21 cellular contexts compared by ENCODE assay signal in genomic region chr9:69470186-69470977, GRCh38.
DNase-seq lines count a peak whose midpoint lies in the region; FAIRE-seq and TF ChIP-seq lines count a peak whose summit lies in the region.
"Had no signal": no experiment of that assay in that cellular context is flagged by ENCODE, and none has a peak within 500 bp of the region (broad histone marks: within the 10 kb centered on the region; RNA-seq: fewer than 3 reads in every experiment).

No MANE protein-coding gene starts in this region.

- in situ Hi-C loops in transverse colon (cut with MboI; ENCODE audit: low pct_ligation_motif_present in 1 of 4, low pct_unique_long_range_greater_than_20kb in 1 of 4, low sequenced_read_pairs in 3 of 4) = no loop called here

- TF ChIP-seq CTCF in endothelial cell of umbilical vein (IDR thresholded peaks at IDR 0.05; ENCODE audit: extremely low read depth in 1 of 2, insufficient read depth in 1 of 2, low read depth in 1 of 2, low read length in 2 of 2) (no peak), transverse colon (IDR thresholded peaks at IDR 0.05) (no peak)

- CTCF ChIA-PET in endothelial cell of umbilical vein (lab: Charles Lee) = interaction anchor here (0.9 to 2.5 kb wide), 6 partner anchors 17 to 203 kb away, joined by 3 to 11 read pairs (median 4); no protein-coding TSS in a partner anchor

- H3K27me3 ChIP-seq in endothelial cell of umbilical vein (ENCODE audit: control insufficient read depth in 2 of 2, insufficient read depth in 2 of 2, low read length in 2 of 2) = no peaks in the 10 kb centered on the region
- H3K27me3 ChIP-seq in mucosa of rectum (ENCODE audit: control insufficient read depth in 2 of 2, insufficient read depth in 2 of 2, low read length in 2 of 2) = no peaks in the 10 kb centered on the region
- no peaks in the 10 kb centered on the region for H3K27me3 ChIP-seq in transverse colon
- H3K27me3 ChIP-seq: SJSA1, vagina had no signal

- H4K20me1 ChIP-seq in endothelial cell of umbilical vein (replicated peaks; ENCODE audit: control insufficient read depth, extremely low read depth, insufficient read depth, low read length) = no peaks in the 10 kb centered on the region

- H3K9me3 ChIP-seq in endothelial cell of umbilical vein (replicated peaks; ENCODE audit: control insufficient read depth, insufficient read depth, low read length) (no peaks in the 10 kb centered on the region), mucosa of rectum (ENCODE audit: control insufficient read depth in 2 of 2, low read length in 2 of 2) (no peaks in the 10 kb centered on the region), transverse colon (no peaks in the 10 kb centered on the region)
- H3K9me3 ChIP-seq: SJSA1, vagina had no signal

- peaks cover 12% of the 10 kb centered on the region for H3K4me1 ChIP-seq in endothelial cell of umbilical vein (ENCODE audit: control insufficient read depth, extremely low read depth, insufficient read depth, low read length)
- peaks cover 23% of the 10 kb centered on the region in 2 donors for H3K4me1 ChIP-seq in mucosa of rectum (ENCODE audit: control insufficient read depth in 2 of 2, insufficient read depth in 2 of 2, low read length in 2 of 2)
- peaks cover 0 to 38% (median 15%) of the 10 kb centered on the region in 4 donors for H3K4me1 ChIP-seq in transverse colon
- H3K4me1 ChIP-seq: SJSA1 had no signal

- DNase-seq in HuH-7.5 (ENCODE audit: low spot score) (peak; percentile 27), endothelial cell of umbilical vein (ENCODE audit: low read depth, low spot score) (peak; percentile 11), transverse colon (peak; percentile 84), HPDE6-E6E7 (ENCODE audit: extremely low spot score) (no peak), 8988T (no peak), NCI-H1930 (lab: John Stamatoyannopoulos, UW) (no peak)
- DNase-seq: activated CD4-positive, alpha-beta T cell treated with anti-CD3 and anti-CD28 coated beads, Interleukin-2, amount 10 ng/mL, durations not matched to agents 7 days and 5 days; aorta; CD8-positive, alpha-beta memory T cell; effector CD4-positive, alpha-beta T cell; foreskin melanocyte; hippocampal formation; mammary epithelial cell; NCI-H2029 treated with DMSO at 0.1 percent for 48 hours; nucleus accumbens; stimulated activated CD4-positive, alpha-beta T cell treated with anti-CD3 and anti-CD28 coated beads, Interleukin-15, amount 100 ng/mL, for 24 hours had no signal

- no peak overlapping the region for H2AFZ ChIP-seq in endothelial cell of umbilical vein (ENCODE audit: low read depth, low read length)
- H2AFZ ChIP-seq: GM23338 had no signal

- H3K9me1 ChIP-seq in endothelial cell of umbilical vein (replicated peaks; ENCODE audit: control insufficient read depth, extremely low read depth, insufficient read depth, low read length) = no peaks in the 10 kb centered on the region

- H3K9ac ChIP-seq in endothelial cell of umbilical vein (replicated peaks; ENCODE audit: extremely low read depth, insufficient read depth, low read length) (no peak overlapping the region), mucosa of rectum (ENCODE audit: low read depth in 1 of 2, low read length in 2 of 2) (no peak overlapping the region)

- POLR2A ChIA-PET in endothelial cell of umbilical vein (lab: Charles Lee) = no interaction called here

- H3K79me2 ChIP-seq in endothelial cell of umbilical vein (ENCODE audit: control insufficient read depth, insufficient read depth, low read length) = no peaks in the 10 kb centered on the region

- WGBS in transverse colon (ENCODE audit: low coverage in 1 of 2), 2 donors = 53 to 66% methylated on average over 3 to 7 of the region's 9 CpGs

- H3K27ac ChIP-seq in endothelial cell of umbilical vein (ENCODE audit: insufficient read depth, low read depth, low read length) (no peak overlapping the region), mucosa of rectum (ENCODE audit: low read depth in 2 of 2, low read length in 2 of 2) (peak overlapping the region; percentile 78 to 84), transverse colon (peak overlapping the region; percentile 74 to 77 (median 75))
- H3K27ac ChIP-seq: SJSA1, vagina had no signal

- intact Hi-C loops in endothelial cell of umbilical vein (cut with micrococcal nuclease) = no loop called here
- intact Hi-C loops in transverse colon (cut with DNase I; ENCODE audit: low total_unique reads) = no loop called here

- no peaks in the 10 kb centered on the region for H3K36me3 ChIP-seq in endothelial cell of umbilical vein (ENCODE audit: control insufficient read depth in 2 of 2, extremely low read depth in 1 of 2, insufficient read depth in 2 of 2, low read length in 2 of 2)
- H3K36me3 ChIP-seq in mucosa of rectum (ENCODE audit: control insufficient read depth in 2 of 2, insufficient read depth in 2 of 2, low read length in 2 of 2) = peaks cover 0 to 8% of the 10 kb centered on the region in 2 donors
- no peaks in the 10 kb centered on the region for H3K36me3 ChIP-seq in transverse colon
- H3K36me3 ChIP-seq: SJSA1, vagina had no signal

- H3K4me2 ChIP-seq in endothelial cell of umbilical vein (ENCODE audit: insufficient read depth, low read length) = no peak overlapping the region
- H3K4me2 ChIP-seq: GM23338 had no signal

- H3K4me3 ChIP-seq in endothelial cell of umbilical vein (replicated peaks in 1 of 3; ENCODE audit: insufficient read depth in 1 of 3, low read depth in 1 of 3, low read length in 3 of 3) = no peak overlapping the region
- H3K4me3 ChIP-seq in mucosa of rectum (ENCODE audit: low read length in 2 of 2) = peak overlapping the region in 1 of 2 donors; percentile 23
- H3K4me3 ChIP-seq in transverse colon = no peak overlapping the region
- H3K4me3 ChIP-seq: GM23338, SJSA1, vagina had no signal

- no peak for FAIRE-seq in endothelial cell of umbilical vein (lab: Jason Lieb, UNC)
- FAIRE-seq: GM12892 had no signal

- BruUV-seq in endothelial cell of umbilical vein (replicated peaks; lab: Mats Ljungman, UMichigan) = no TSS peak

- no peak for TF ChIP-seq EP300 in transverse colon (IDR thresholded peaks at IDR 0.05; ENCODE audit: low read depth)

- dilution Hi-C loops in endothelial cell of umbilical vein (cut with MboI; ENCODE audit: extremely low pct_ligation_motif_present, low sequenced_read_pairs) = no loop called here

- TF ChIP-seq POLR2A in endothelial cell of umbilical vein (IDR thresholded peaks at IDR 0.05; ENCODE audit: low read depth, low read length) (no peak), transverse colon (IDR thresholded peaks at IDR 0.05) (no peak)

TF ChIP-seq in endothelial cell of umbilical vein, 7 proteins besides CTCF, POLR2A, EP300 and RAD21:
- no peak for TF ChIP-seq FOS (IDR thresholded peaks at IDR 0.05; ENCODE audit: borderline replicate concordance, insufficient read depth, low read length)
- no peak for TF ChIP-seq EZH2 (IDR thresholded peaks at IDR 0.05; ENCODE audit: borderline replicate concordance, low read depth, low read length, severe bottlenecking)
- no peak for TF ChIP-seq GATA2 (IDR thresholded peaks at IDR 0.05; ENCODE audit: insufficient read depth, insufficient read length, low read depth, low read length)
- no peak for TF ChIP-seq JUN (IDR thresholded peaks at IDR 0.05; ENCODE audit: borderline replicate concordance, insufficient read depth, insufficient read length, low read depth)
- no peak for TF ChIP-seq POLR2AphosphoS5 (IDR thresholded peaks at IDR 0.05; ENCODE audit: insufficient read depth, low read depth, low read length)
- no peak for TF ChIP-seq MAX (IDR thresholded peaks at IDR 0.05; ENCODE audit: insufficient read depth, insufficient read length)
- no peak for TF ChIP-seq MYC (IDR thresholded peaks at IDR 0.05; ENCODE audit: low read depth, low read length)

Comparison
In these comparisons a context has a peak if more than half of its experiments do, and no peak if none do; other contexts are left out.
1. DNase-seq: peak in HuH-7.5 (single experiment), endothelial cell of umbilical vein (single experiment) and transverse colon (single experiment); none in HPDE6-E6E7 (single experiment), 8988T (single experiment) and NCI-H1930 (0 of 2).